ENCODE assay signal across 1 cellular context in genomic region chr6:7150381-7151064, GRCh38.
TF ChIP-seq lines count a peak whose summit lies in the region.

No MANE protein-coding gene starts in this region.

TF ChIP-seq in HEK293, 187 proteins besides CTCF, POLR2A, EP300 and RAD21 (continued from another document):
- TF ChIP-seq, protein P1, sequence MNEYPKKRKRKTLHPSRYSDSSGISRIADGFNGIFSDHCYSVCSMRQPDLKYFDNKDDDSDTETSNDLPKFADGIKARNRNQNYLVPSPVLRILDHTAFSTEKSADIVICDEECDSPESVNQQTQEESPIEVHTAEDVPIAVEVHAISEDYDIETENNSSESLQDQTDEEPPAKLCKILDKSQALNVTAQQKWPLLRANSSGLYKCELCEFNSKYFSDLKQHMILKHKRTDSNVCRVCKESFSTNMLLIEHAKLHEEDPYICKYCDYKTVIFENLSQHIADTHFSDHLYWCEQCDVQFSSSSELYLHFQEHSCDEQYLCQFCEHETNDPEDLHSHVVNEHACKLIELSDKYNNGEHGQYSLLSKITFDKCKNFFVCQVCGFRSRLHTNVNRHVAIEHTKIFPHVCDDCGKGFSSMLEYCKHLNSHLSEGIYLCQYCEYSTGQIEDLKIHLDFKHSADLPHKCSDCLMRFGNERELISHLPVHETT (tag by site-specific recombination; IDR thresholded peaks at IDR 0.05): no peak
- TF ChIP-seq ZNF623 (tag by site-specific recombination; IDR thresholded peaks at IDR 0.05): no peak
- TF ChIP-seq ZNF701 (tag by site-specific recombination; IDR thresholded peaks at IDR 0.05): no peak
- TF ChIP-seq, protein P2, sequence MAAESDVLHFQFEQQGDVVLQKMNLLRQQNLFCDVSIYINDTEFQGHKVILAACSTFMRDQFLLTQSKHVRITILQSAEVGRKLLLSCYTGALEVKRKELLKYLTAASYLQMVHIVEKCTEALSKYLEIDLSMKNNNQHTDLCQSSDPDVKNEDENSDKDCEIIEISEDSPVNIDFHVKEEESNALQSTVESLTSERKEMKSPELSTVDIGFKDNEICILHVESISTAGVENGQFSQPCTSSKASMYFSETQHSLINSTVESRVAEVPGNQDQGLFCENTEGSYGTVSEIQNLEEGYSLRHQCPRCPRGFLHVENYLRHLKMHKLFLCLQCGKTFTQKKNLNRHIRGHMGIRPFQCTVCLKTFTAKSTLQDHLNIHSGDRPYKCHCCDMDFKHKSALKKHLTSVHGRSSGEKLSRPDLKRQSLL (tag by site-specific recombination; IDR thresholded peaks at IDR 0.05): peak; percentile 71; the same call in 1 of the 2 replicates
- no peak for TF ChIP-seq PRDM10 (tag by site-specific recombination; IDR thresholded peaks at IDR 0.05)
- peak; percentile 80; the same call in 1 of the 2 replicates for TF ChIP-seq ZBTB17 (tag by site-specific recombination; IDR thresholded peaks at IDR 0.05)
- peak; percentile 87 for TF ChIP-seq SCRT1 (tag by site-specific recombination; IDR thresholded peaks at IDR 0.05; ENCODE audit: borderline replicate concordance)
- TF ChIP-seq ZNF341 (tag by site-specific recombination; IDR thresholded peaks at IDR 0.05; ENCODE audit: low read depth): peak; percentile 38; the same call in 1 of the 2 replicates
- peak; percentile 13 for TF ChIP-seq ZBTB26 (tag by site-specific recombination; optimal IDR thresholded peaks at IDR 0.05)
